9 cellular contexts compared by ENCODE assay signal in genomic region chr4:76197971-76198410, GRCh38. TPM values are rescaled to one million over a fixed set of nuclear protein-coding genes. Genes with fewer than 3 reads are reported as not detected.
A peak's percentile ranks its signal among the peaks of the same experiment; 100 is the strongest.
DNase-seq lines count a peak whose midpoint lies in the region; ATAC-seq, FAIRE-seq and TF ChIP-seq lines count a peak whose summit lies in the region.
"Had no signal": no experiment of that assay in that cellular context is flagged by ENCODE, and none has a peak within 500 bp of the region (broad histone marks: within the 10 kb centered on the region; RNA-seq: fewer than 3 reads in every experiment).

No MANE protein-coding gene starts in this region.

- peaks cover 46 to 58% of the 10 kb centered on the region in 2 donors for H3K4me1 ChIP-seq in kidney (ENCODE audit: control insufficient read depth in 1 of 2, insufficient read depth in 1 of 2, low read depth in 1 of 2, low read length in 2 of 2)
- H3K4me1 ChIP-seq in effector memory CD4-positive, alpha-beta T cell (ENCODE audit: control insufficient read depth, insufficient read depth, low read length, poor library complexity, severe bottlenecking) = peaks cover 10% of the 10 kb centered on the region

- in situ Hi-C loops in astrocyte of the cerebellum (cut with HindIII; ENCODE audit: low sequenced_read_pairs) = no loop called here

- peak overlapping the region in 1 of 2 donors; percentile 37 for H3K9ac ChIP-seq in kidney (ENCODE audit: low read length in 2 of 2)

- no peaks in the 10 kb centered on the region for H3K9me3 ChIP-seq in kidney (ENCODE audit: control insufficient read depth in 1 of 2, low read length in 2 of 2)
- peaks cover 2% of the 10 kb centered on the region for H3K9me3 ChIP-seq in effector memory CD4-positive, alpha-beta T cell (ENCODE audit: control insufficient read depth, low read length)
- H3K9me3 ChIP-seq: neutrophil had no signal

- intact Hi-C loops in kidney (cut with DNase I) = no loop called here

- no peak for TF ChIP-seq POLR2A in H54 (IDR thresholded peaks at IDR 0.05; ENCODE audit: low read depth, low read length)

- H3K4me3 ChIP-seq in astrocyte of the cerebellum (ENCODE audit: low read depth, low read length) = no peak overlapping the region
- no peak overlapping the region for H3K4me3 ChIP-seq in kidney (ENCODE audit: low read length in 2 of 2)
- H3K4me3 ChIP-seq in effector memory CD4-positive, alpha-beta T cell (ENCODE audit: insufficient read depth, low read depth, low read length, poor library complexity, severe bottlenecking) = no peak overlapping the region

- DNase-seq in DMS53 (lab: John Stamatoyannopoulos, UW) (peak; percentile 82), NCI-H345 treated with DMSO at 0.1 percent for 48 hours (lab: John Stamatoyannopoulos, UW; ENCODE audit: unreplicated experiment) (peak; percentile 87), astrocyte of the cerebellum (ENCODE audit: low read depth) (peak; percentile 61), kidney (peak; percentile 79), H54 (ENCODE audit: insufficient read length, low spot score) (no peak)
- DNase-seq in stimulated activated naive CD8-positive, alpha-beta T cell treated with anti-CD3 and anti-CD28 coated beads, Interleukin-15, Interleukin-2, amounts not matched to agents 100 U/mL and 50 U/mL, for 24 hours = peak; percentile 39
- no peak for DNase-seq in effector memory CD4-positive, alpha-beta T cell

- H3K36me3 ChIP-seq in kidney (ENCODE audit: control insufficient read depth in 1 of 2, insufficient read depth in 2 of 2, low read length in 2 of 2) = no peaks in the 10 kb centered on the region
- peaks cover 15% of the 10 kb centered on the region for H3K36me3 ChIP-seq in effector memory CD4-positive, alpha-beta T cell (ENCODE audit: control insufficient read depth, insufficient read depth, low read length)

- peak; percentile 16 for ATAC-seq in HG02840 (IDR thresholded peaks at IDR 0.05; ENCODE audit: low FRiP score, unreplicated experiment)
- peak; percentile 62 for ATAC-seq in stimulated activated naive CD8-positive, alpha-beta T cell treated with anti-CD3 and anti-CD28 coated beads, Interleukin-15, Interleukin-2, amounts not matched to agents 100 U/mL and 50 U/mL, for 24 hours

- H3K27ac ChIP-seq in kidney (ENCODE audit: low read depth in 2 of 2, low read length in 2 of 2) = peak overlapping the region; percentile 78 to 84
- no peak overlapping the region for H3K27ac ChIP-seq in effector memory CD4-positive, alpha-beta T cell (ENCODE audit: insufficient read depth, low read length, poor library complexity, severe bottlenecking)
- H3K27ac ChIP-seq: neutrophil had no signal

- H3K27me3 ChIP-seq in effector memory CD4-positive, alpha-beta T cell (replicated peaks; ENCODE audit: control insufficient read depth, insufficient read depth, low read length, poor library complexity, severe bottlenecking) = no peaks in the 10 kb centered on the region
- H3K27me3 ChIP-seq: neutrophil had no signal

- TF ChIP-seq CTCF in astrocyte of the cerebellum (IDR thresholded peaks at IDR 0.05; ENCODE audit: low read depth, low read length, missing control alignments) = no peak
- TF ChIP-seq CTCF in kidney (IDR thresholded peaks at IDR 0.05; ENCODE audit: borderline replicate concordance, extremely low read depth, insufficient read depth) = no peak

- FAIRE-seq in kidney (lab: Jason Lieb, UNC) = no peak
- FAIRE-seq in H54 (lab: Jason Lieb, UNC) = no peak

RNA-seq across cellular contexts. Expression of gene SCARB2, which starts 15.6 kb away (rescaled TPM):
- total RNA-seq in kidney = 151 TPM
- 75.5 TPM for polyA plus RNA-seq in kidney (ENCODE audit: insufficient read depth, low read depth, low replicate concordance)

RNA-seq across cellular contexts. Expression of gene NUP54, which starts 49.8 kb away (rescaled TPM):
- 40.8 TPM for total RNA-seq in kidney
- polyA plus RNA-seq in kidney (ENCODE audit: insufficient read depth, low read depth, low replicate concordance) = 15.6 TPM

RNA-seq across cellular contexts. Expression of gene FAM47E, which starts 53.5 kb away (rescaled TPM):
- 10.4 TPM for total RNA-seq in kidney
- polyA plus RNA-seq in kidney (ENCODE audit: insufficient read depth, low read depth, low replicate concordance) = 15.0 TPM

Comparison
In these comparisons a context has a peak if more than half of its experiments do, and no peak if none do; other contexts are left out.
1. DNase-seq: peak in DMS53 (single experiment), NCI-H345 treated with DMSO at 0.1 percent for 48 hours (single experiment), astrocyte of the cerebellum (single experiment), kidney (single experiment) and stimulated activated naive CD8-positive, alpha-beta T cell treated with anti-CD3 and anti-CD28 coated beads, Interleukin-15, Interleukin-2, amounts not matched to agents 100 U/mL and 50 U/mL, for 24 hours (single experiment); none in H54 (single experiment) and effector memory CD4-positive, alpha-beta T cell (0 of 3).